Comparison of ENCODE assay signal across 30 cellular contexts in genomic region chr18:69819460-69819859, GRCh38.
"Had no signal": no experiment of that assay in that cellular context is flagged by ENCODE, and none has a peak within 500 bp of the region (broad histone marks: within the 10 kb centered on the region; RNA-seq: fewer than 3 reads in every experiment).

No MANE protein-coding gene starts in this region.

- H3K4me2 ChIP-seq: PC-9 had no signal

- H3K4me1 Mint-ChIP-seq: T-cell had no signal

- ATAC-seq: Panc1, Right ventricle myocardium inferior, SK-N-SH treated with all-trans-retinoic acid at 6 μM for 48 hours, T-cell had no signal

- H3K27me3 Mint-ChIP-seq: T-cell had no signal

- DNase-seq: Karpas-422, MM.1S, MV-4-11, NCI-H1092, NCI-H1105, NCI-H1417 treated with DMSO at 0.1 percent for 48 hours, NCI-H1436 treated with DMSO at 0.1 percent for 48 hours, NCI-H1694 treated with DMSO at 0.1 percent for 48 hours, NCI-H187 treated with DMSO at 0.1 percent for 48 hours, NCI-H2029, NCI-H2081, NCI-H2171 treated with DMSO at 0.1 percent for 48 hours, NCI-H2227 treated with DMSO at 0.1 percent for 48 hours, NCI-H345, NCI-H446, NCI-H510A treated with DMSO at 0.1 percent for 48 hours, NCI-H524 treated with DMSO at 0.1 percent for 48 hours, NCI-H526 treated with DMSO at 0.1 percent for 48 hours, NCI-H774, PC-9, SHP77, SIG-M5, SJCRH30, T-cell had no signal

- H3K27ac ChIP-seq: PC-9, RWPE1, SJCRH30, SK-N-MC had no signal

- H3K4me1 ChIP-seq: SJCRH30 had no signal

- H3K4me3 ChIP-seq: PC-9, SJCRH30, SK-N-MC had no signal

- H3K9me3 ChIP-seq: SJCRH30 had no signal

- H3K4me3 Mint-ChIP-seq: T-cell had no signal

- H2AFZ ChIP-seq: PC-9 had no signal

- FAIRE-seq: RCC 7860 had no signal

- H3K36me3 ChIP-seq: SJCRH30 had no signal

- H3K27ac Mint-ChIP-seq: T-cell had no signal

- H3K27me3 ChIP-seq: SJCRH30 had no signal
